In genomic region chr2:46229134-46230063, GRCh38 we compare ENCODE assay signal across 9 cellular contexts.
DNase-seq lines count a peak whose midpoint lies in the region; ATAC-seq, FAIRE-seq and TF ChIP-seq lines count a peak whose summit lies in the region.
"Had no signal": no experiment of that assay in that cellular context is flagged by ENCODE, and none has a peak within 500 bp of the region (broad histone marks: within the 10 kb centered on the region; RNA-seq: fewer than 3 reads in every experiment).

No MANE protein-coding gene starts in this region.

- H3K4me1 Mint-ChIP-seq in activated naive CD8-positive, alpha-beta T cell treated with anti-CD3 and anti-CD28 coated beads, Interleukin-2, amount 50 U/mL, for 24 hours = peaks cover 42% of the 10 kb centered on the region

- no peak for FAIRE-seq in small intestine (lab: Jason Lieb, UNC)

- H3K27ac ChIP-seq in small intestine (ENCODE audit: low read depth in 1 of 2, low read length in 1 of 2) = peak overlapping the region; percentile 1 to 53

- no peaks in the 10 kb centered on the region for H3K9me3 Mint-ChIP-seq in activated naive CD8-positive, alpha-beta T cell treated with anti-CD3 and anti-CD28 coated beads, Interleukin-2, amount 50 U/mL, for 24 hours

- ATAC-seq in GM19468 (IDR thresholded peaks at IDR 0.05; ENCODE audit: extremely low read depth, unreplicated experiment) (peak; percentile 63), HG03558 (IDR thresholded peaks at IDR 0.05; ENCODE audit: extremely low read depth, unreplicated experiment) (peak; percentile 43)
- peak; percentile 80 for ATAC-seq in activated naive CD8-positive, alpha-beta T cell treated with anti-CD3 and anti-CD28 coated beads, Interleukin-2, amount 50 U/mL, for 24 hours

- no peaks in the 10 kb centered on the region for H3K27me3 ChIP-seq in small intestine (ENCODE audit: control insufficient read depth in 2 of 2, insufficient read depth in 2 of 2, low read length in 2 of 2)
- H3K27me3 ChIP-seq: Peyer's patch had no signal

- H3K4me1 ChIP-seq in small intestine (ENCODE audit: control insufficient read depth in 2 of 2, insufficient read depth in 1 of 2, low read depth in 1 of 2, low read length in 1 of 2) = peaks cover 0 to 7% of the 10 kb centered on the region in 2 donors

- no peaks in the 10 kb centered on the region for H3K9me3 ChIP-seq in small intestine (ENCODE audit: control insufficient read depth, low read depth)
- H3K9me3 ChIP-seq: Peyer's patch had no signal

- peak; percentile 50 for DNase-seq in GM10266 (ENCODE audit: extremely low spot score)
- DNase-seq in activated naive CD8-positive, alpha-beta T cell treated with anti-CD3 and anti-CD28 coated beads, Interleukin-2, amount 50 U/mL, for 24 hours = peak; percentile 15
- peak; percentile 71 for DNase-seq in small intestine
- DNase-seq in NCI-H748 (lab: John Stamatoyannopoulos, UW; ENCODE audit: unreplicated experiment) = no peak
- no peak for DNase-seq in middle frontal gyrus (ENCODE audit: extremely low spot score, low spot score)
- DNase-seq in Ammon's horn (ENCODE audit: low spot score) = no peak

- H3K36me3 ChIP-seq in small intestine (ENCODE audit: control insufficient read depth in 2 of 2, insufficient read depth in 2 of 2, low read length in 2 of 2) = no peaks in the 10 kb centered on the region
- H3K36me3 ChIP-seq: Peyer's patch had no signal

- no peak overlapping the region for H3K4me3 Mint-ChIP-seq in activated naive CD8-positive, alpha-beta T cell treated with anti-CD3 and anti-CD28 coated beads, Interleukin-2, amount 50 U/mL, for 24 hours

- no peaks in the 10 kb centered on the region for H3K36me3 Mint-ChIP-seq in activated naive CD8-positive, alpha-beta T cell treated with anti-CD3 and anti-CD28 coated beads, Interleukin-2, amount 50 U/mL, for 24 hours (ENCODE audit: low read depth)

- H3K4me3 ChIP-seq in small intestine (ENCODE audit: low read depth in 1 of 2, low read length in 2 of 2) = no peak overlapping the region
- H3K4me3 ChIP-seq: Peyer's patch had no signal

- H3K27ac Mint-ChIP-seq in activated naive CD8-positive, alpha-beta T cell treated with anti-CD3 and anti-CD28 coated beads, Interleukin-2, amount 50 U/mL, for 24 hours = peak overlapping the region; percentile 67

- 37 to 59% (median 46%) methylated on average over 11 of the region's 11 CpGs for WGBS in small intestine, 3 donors

- H3K27me3 Mint-ChIP-seq in activated naive CD8-positive, alpha-beta T cell treated with anti-CD3 and anti-CD28 coated beads, Interleukin-2, amount 50 U/mL, for 24 hours = no peaks in the 10 kb centered on the region

- TF ChIP-seq CTCF in GM10266 (IDR thresholded peaks at IDR 0.05; ENCODE audit: control insufficient read depth, insufficient read depth, low read depth, missing control alignments) = no peak

Comparison
In these comparisons a context has a peak if more than half of its experiments do, and no peak if none do; other contexts are left out.
1. DNase-seq: peak in GM10266 (single experiment), activated naive CD8-positive, alpha-beta T cell treated with anti-CD3 and anti-CD28 coated beads, Interleukin-2, amount 50 U/mL, for 24 hours (single experiment) and small intestine (single experiment); none in NCI-H748 (single experiment), middle frontal gyrus (single experiment) and Ammon's horn (single experiment).
2. Peak in every context shown above with its lines, with median percentiles within 50 percentile points of each other: ATAC-seq.